In genomic region chr2:10310489-10310888, GRCh38 we compare ENCODE assay signal across 24 cellular contexts.
"Had no signal": no experiment of that assay in that cellular context is flagged by ENCODE, and none has a peak within 500 bp of the region (broad histone marks: within the 10 kb centered on the region; RNA-seq: fewer than 3 reads in every experiment).

No MANE protein-coding gene starts in this region.

- H3K4me2 ChIP-seq: hepatocyte had no signal

- H3K36me3 Mint-ChIP-seq: natural killer cell; stimulated activated effector memory CD8-positive, alpha-beta T cell treated with anti-CD3 and anti-CD28 coated beads, Interleukin-12 subunit alpha, Interleukin-12 subunit beta, amount 100 ng/mL, for 72 hours had no signal

- H3K9me3 Mint-ChIP-seq: natural killer cell; nephron progenitor cell; stimulated activated effector memory CD8-positive, alpha-beta T cell treated with anti-CD3 and anti-CD28 coated beads, Interleukin-12 subunit alpha, Interleukin-12 subunit beta, amount 100 ng/mL, for 72 hours; stimulated activated naive CD8-positive, alpha-beta T cell treated with anti-CD3 and anti-CD28 coated beads, Interleukin-15, Interleukin-2, amounts not matched to agents 100 ng/mL and 50 ng/mL, for 24 hours had no signal

- DNase-seq: islet precursor cell; left ventricle myocardium inferior; mesendoderm; midbrain; natural killer cell; nephron progenitor cell; nucleus accumbens; pancreas; retina; right cardiac atrium; sigmoid colon; small intestine; spleen; stimulated activated CD4-positive, alpha-beta T cell treated with anti-CD3 and anti-CD28 coated beads, Interleukin-4, amount 100 ng/mL, for 24 hours; stimulated activated naive CD4-positive, alpha-beta T cell; tibial artery; upper lobe of right lung had no signal

- H3K36me3 ChIP-seq: left ventricle myocardium inferior, pancreas, prostate gland, sigmoid colon, suprapubic skin, thoracic aorta, tibial artery, upper lobe of right lung had no signal

- H3K4me3 Mint-ChIP-seq: natural killer cell; nephron progenitor cell; stimulated activated effector memory CD8-positive, alpha-beta T cell treated with anti-CD3 and anti-CD28 coated beads, Interleukin-12 subunit alpha, Interleukin-12 subunit beta, amount 100 ng/mL, for 72 hours; stimulated activated naive CD8-positive, alpha-beta T cell treated with anti-CD3 and anti-CD28 coated beads, Interleukin-15, Interleukin-2, amounts not matched to agents 100 ng/mL and 50 ng/mL, for 24 hours had no signal

- H3K27me3 Mint-ChIP-seq: stimulated activated naive CD8-positive, alpha-beta T cell treated with anti-CD3 and anti-CD28 coated beads, Interleukin-15, Interleukin-2, amounts not matched to agents 100 ng/mL and 50 ng/mL, for 24 hours had no signal

- H3K27me3 ChIP-seq: hepatocyte, pancreas, sigmoid colon, suprapubic skin, tibial artery, upper lobe of right lung had no signal

- H3K27ac Mint-ChIP-seq: natural killer cell; nephron progenitor cell; stimulated activated effector memory CD8-positive, alpha-beta T cell treated with anti-CD3 and anti-CD28 coated beads, Interleukin-12 subunit alpha, Interleukin-12 subunit beta, amount 100 ng/mL, for 72 hours; stimulated activated naive CD8-positive, alpha-beta T cell treated with anti-CD3 and anti-CD28 coated beads, Interleukin-15, Interleukin-2, amounts not matched to agents 100 ng/mL and 50 ng/mL, for 24 hours had no signal

- H3K9me3 ChIP-seq: left ventricle myocardium inferior, pancreas, prostate gland, sigmoid colon, spleen, suprapubic skin, thoracic aorta, tibial artery, upper lobe of right lung had no signal

- H3K27ac ChIP-seq: hepatocyte, left ventricle myocardium inferior, pancreas, prostate gland, sigmoid colon, suprapubic skin, thoracic aorta, tibial artery, upper lobe of right lung had no signal

- ATAC-seq: natural killer cell; pancreas; right cardiac atrium; stimulated activated effector memory CD8-positive, alpha-beta T cell treated with anti-CD3 and anti-CD28 coated beads, Interleukin-12 subunit alpha, Interleukin-12 subunit beta, amount 100 ng/mL, for 72 hours; upper lobe of right lung had no signal

- H2AFZ ChIP-seq: hepatocyte had no signal

- H3K4me3 ChIP-seq: hepatocyte, left ventricle myocardium inferior, lung, pancreas, prostate gland, sigmoid colon, spleen, suprapubic skin, thoracic aorta, tibial artery, upper lobe of right lung had no signal

- H3K4me1 ChIP-seq: prostate gland, tibial artery had no signal
